ENCODE assay signal across 19 cellular contexts in genomic region chr20:62272200-62272599, GRCh38. TPM values are rescaled to one million over a fixed set of nuclear protein-coding genes. Genes with fewer than 3 reads are reported as not detected.
DNase-seq lines count a peak whose midpoint lies in the region; ATAC-seq and TF ChIP-seq lines count a peak whose summit lies in the region.
"Had no signal": no experiment of that assay in that cellular context is flagged by ENCODE, and none has a peak within 500 bp of the region (broad histone marks: within the 10 kb centered on the region; RNA-seq: fewer than 3 reads in every experiment).

No MANE protein-coding gene starts in this region.

- H3K4me3 ChIP-seq in HEK293 (ENCODE audit: low read depth, low read length) (no peak overlapping the region), WERI-Rb-1 (ENCODE audit: low read depth, low read length) (no peak overlapping the region), mucosa of descending colon (no peak overlapping the region)
- H3K4me3 ChIP-seq: BLaER1 had no signal

- H3K27me3 ChIP-seq in WERI-Rb-1 (ENCODE audit: insufficient read depth, low read depth, severe bottlenecking) = no peaks in the 10 kb centered on the region
- H3K27me3 ChIP-seq: BLaER1 had no signal

- intact Hi-C loops in mucosa of descending colon (cut with DNase I, micrococcal nuclease) = no loop called here
- intact Hi-C loops in left cardiac atrium (cut with DNase I) = no loop called here
- intact Hi-C loops in Right ventricle myocardium superior (cut with DNase I) = no loop called here

- H3K9me3 ChIP-seq in HEK293 (ENCODE audit: control insufficient read depth, insufficient read depth, low read depth, low read length) (no peaks in the 10 kb centered on the region), WERI-Rb-1 (ENCODE audit: severe bottlenecking) (no peaks in the 10 kb centered on the region), mucosa of descending colon (no peaks in the 10 kb centered on the region)
- H3K9me3 ChIP-seq: BLaER1 had no signal

- no peaks in the 10 kb centered on the region for H3K4me1 ChIP-seq in HEK293 (ENCODE audit: control insufficient read depth, insufficient read depth, low read length)
- no peaks in the 10 kb centered on the region for H3K4me1 ChIP-seq in mucosa of descending colon (ENCODE audit: low read depth)

- TF ChIP-seq CTCF in GM10266 (IDR thresholded peaks at IDR 0.05; ENCODE audit: control insufficient read depth, insufficient read depth, low read depth, missing control alignments) = peak; percentile 7
- TF ChIP-seq CTCF in HEK293 (tag by site-specific recombination; IDR thresholded peaks at IDR 0.05) = no peak
- 0 out of 2 replicates have a peak, but pooled peaks have one; percentile 23 for TF ChIP-seq CTCF in WERI-Rb-1 (IDR thresholded peaks at IDR 0.05; ENCODE audit: low read depth, low read length)
- TF ChIP-seq CTCF in mucosa of descending colon (IDR thresholded peaks at IDR 0.05) = no peak

- POLR2A ChIA-PET in HEK293 (lab: Yijun Ruan, JAX) = no interaction called here

- CTCF ChIA-PET in HEK293 (lab: Yijun Ruan, JAX) = interaction anchor here (0.5 kb wide), 1 partner anchor 214 kb away, joined by 3 read pairs; no protein-coding TSS in a partner anchor

- DNase-seq in GM10266 (ENCODE audit: extremely low spot score) = no peak
- DNase-seq in WERI-Rb-1 = no peak
- no peak for DNase-seq in mucosa of descending colon
- DNase-seq in HCEC 1CT = no peak
- DNase-seq in left cardiac atrium = no peak
- DNase-seq in Right ventricle myocardium superior = no peak
- no peak for DNase-seq in NCI-H2171 (lab: John Stamatoyannopoulos, UW)
- DNase-seq: CD8-positive, alpha-beta T cell; DMS79; GOT3; NCI-H1105; NCI-H2081; SW 1271 had no signal

- ATAC-seq in mucosa of descending colon = peak; percentile 15
- no peak for ATAC-seq in left cardiac atrium
- ATAC-seq in Right ventricle myocardium superior (ENCODE audit: poor library complexity) = no peak
- ATAC-seq: CD8-positive, alpha-beta T cell; Right ventricle myocardium inferior had no signal

- H3K36me3 ChIP-seq in HEK293 (ENCODE audit: control insufficient read depth in 2 of 2, insufficient read depth in 1 of 2, low read length in 2 of 2) (peaks cover 0 to 63% of the 10 kb centered on the region in 2 experiments; a peak in 2 of 3 replicates), WERI-Rb-1 (peaks cover 29% of the 10 kb centered on the region), mucosa of descending colon (ENCODE audit: low read depth) (no peaks in the 10 kb centered on the region)

- no peak overlapping the region for H3K27ac ChIP-seq in HEK293 (ENCODE audit: extremely low read depth, low read depth, low read length)
- H3K27ac ChIP-seq in WERI-Rb-1 = no peak overlapping the region
- H3K27ac ChIP-seq: BLaER1 had no signal

TF ChIP-seq in HEK293, 187 proteins besides CTCF, POLR2A, EP300 and RAD21:
- no peak for TF ChIP-seq ZNF621 (tag by site-specific recombination; IDR thresholded peaks at IDR 0.05)
- TF ChIP-seq ZIC2 (tag by site-specific recombination; IDR thresholded peaks at IDR 0.05) = 0 out of 2 replicates have a peak, but pooled peaks have one; percentile 23
TF ChIP-seq in HEK293: peak in this region for 1.

RNA-seq across cellular contexts. Expression of gene ADRM1, which starts 30.6 kb away (rescaled TPM):
- total RNA-seq in mucosa of descending colon (10 to 100 TPM; 54.4 to 85.8 (median 77.6) TPM), left cardiac atrium (10 to 100 TPM; 57.9 to 76.9 TPM), Right ventricle myocardium superior (68.5 TPM)

RNA-seq across cellular contexts. Expression of gene OSBPL2, which starts 33.9 kb away (rescaled TPM):
- total RNA-seq in mucosa of descending colon (100 to 1,000 TPM in 1 of 3 donors, 10 to 100 TPM in 2; 87.0 to 111 (median 91.6) TPM), left cardiac atrium (10 to 100 TPM; 40.1 to 41.2 TPM), Right ventricle myocardium superior (52.3 TPM)

RNA-seq across cellular contexts. Expression of gene HRH3, which starts 52.1 kb away (rescaled TPM):
- under 1 TPM in 1 of 3 donors, not detected in 2; 0.09 TPM for total RNA-seq in mucosa of descending colon
- total RNA-seq in left cardiac atrium = not detected
- total RNA-seq in Right ventricle myocardium superior = not detected
- total RNA-seq: A673; CD8-positive, alpha-beta T cell; LHCN-M2; NCI-H460; Right ventricle myocardium inferior had no signal

Comparison
In these comparisons a context has a peak if more than half of its experiments do, and no peak if none do; other contexts are left out.
1. CTCF ChIP-seq: peak in GM10266 (single experiment) and WERI-Rb-1 (single experiment); none in HEK293 (single experiment) and mucosa of descending colon (single experiment).